Comparison of ENCODE assay signal across 8 cellular contexts in genomic region chr4:146343199-146343598, GRCh38.
A peak's percentile ranks its signal among the peaks of the same experiment; 100 is the strongest.
DNase-seq lines count a peak whose midpoint lies in the region; ATAC-seq lines count a peak whose summit lies in the region.
"Had no signal": no experiment of that assay in that cellular context is flagged by ENCODE, and none has a peak within 500 bp of the region (broad histone marks: within the 10 kb centered on the region; RNA-seq: fewer than 3 reads in every experiment).

No MANE protein-coding gene starts in this region.

- ATAC-seq in GM18909 (IDR thresholded peaks at IDR 0.05; ENCODE audit: poor library complexity, unreplicated experiment) (peak; percentile 87), GM21737 (IDR thresholded peaks at IDR 0.05; ENCODE audit: unreplicated experiment) (peak; percentile 70), HG03378 (IDR thresholded peaks at IDR 0.05; ENCODE audit: unreplicated experiment) (peak; percentile 81), left ventricle myocardium superior (no peak)
- peak; percentile 82 for ATAC-seq in stimulated activated effector memory CD8-positive, alpha-beta T cell treated with anti-CD3 and anti-CD28 coated beads, Interleukin-12 subunit alpha, Interleukin-12 subunit beta, amount 100 ng/mL, for 72 hours
- ATAC-seq: activated T-cell treated with anti-CD3 and anti-CD28 coated beads, Interleukin-2, amount 50 U/mL, for 4 hours had no signal

- H3K4me1 Mint-ChIP-seq in stimulated activated effector memory CD8-positive, alpha-beta T cell treated with anti-CD3 and anti-CD28 coated beads, Interleukin-12 subunit alpha, Interleukin-12 subunit beta, amount 100 ng/mL, for 72 hours = peaks cover 6% of the 10 kb centered on the region

- intact Hi-C loops in left ventricle myocardium superior (cut with micrococcal nuclease) = loop anchor here (10.0 kb wide), 1 partner anchor 572 kb away; no protein-coding TSS in a partner anchor

- H3K9me3 Mint-ChIP-seq in stimulated activated effector memory CD8-positive, alpha-beta T cell treated with anti-CD3 and anti-CD28 coated beads, Interleukin-12 subunit alpha, Interleukin-12 subunit beta, amount 100 ng/mL, for 72 hours = no peaks in the 10 kb centered on the region
- H3K9me3 Mint-ChIP-seq: activated T-cell treated with anti-CD3 and anti-CD28 coated beads, Interleukin-2, amount 50 U/mL, for 4 hours had no signal

- DNase-seq in stimulated activated effector memory CD8-positive, alpha-beta T cell treated with anti-CD3 and anti-CD28 coated beads, Interleukin-12 subunit alpha, Interleukin-12 subunit beta, amount 100 ng/mL, for 72 hours (ENCODE audit: low spot score in 2 of 2) = no peak
- DNase-seq in NCI-H226 (no peak), left ventricle myocardium superior (no peak), NCI-H1436 treated with DMSO at 0.1 percent for 48 hours (lab: John Stamatoyannopoulos, UW) (no peak)
- DNase-seq: activated T-cell treated with anti-CD3 and anti-CD28 coated beads, Interleukin-2, amount 50 U/mL, for 4 hours had no signal

- H3K27ac Mint-ChIP-seq in stimulated activated effector memory CD8-positive, alpha-beta T cell treated with anti-CD3 and anti-CD28 coated beads, Interleukin-12 subunit alpha, Interleukin-12 subunit beta, amount 100 ng/mL, for 72 hours = no peak overlapping the region

- no peaks in the 10 kb centered on the region for H3K36me3 Mint-ChIP-seq in stimulated activated effector memory CD8-positive, alpha-beta T cell treated with anti-CD3 and anti-CD28 coated beads, Interleukin-12 subunit alpha, Interleukin-12 subunit beta, amount 100 ng/mL, for 72 hours

- no peak overlapping the region for H3K4me3 Mint-ChIP-seq in stimulated activated effector memory CD8-positive, alpha-beta T cell treated with anti-CD3 and anti-CD28 coated beads, Interleukin-12 subunit alpha, Interleukin-12 subunit beta, amount 100 ng/mL, for 72 hours
- H3K4me3 Mint-ChIP-seq: activated T-cell treated with anti-CD3 and anti-CD28 coated beads, Interleukin-2, amount 50 U/mL, for 4 hours had no signal
